Comparison of ENCODE assay signal across 1 cellular context in the genomic region with DNA sequence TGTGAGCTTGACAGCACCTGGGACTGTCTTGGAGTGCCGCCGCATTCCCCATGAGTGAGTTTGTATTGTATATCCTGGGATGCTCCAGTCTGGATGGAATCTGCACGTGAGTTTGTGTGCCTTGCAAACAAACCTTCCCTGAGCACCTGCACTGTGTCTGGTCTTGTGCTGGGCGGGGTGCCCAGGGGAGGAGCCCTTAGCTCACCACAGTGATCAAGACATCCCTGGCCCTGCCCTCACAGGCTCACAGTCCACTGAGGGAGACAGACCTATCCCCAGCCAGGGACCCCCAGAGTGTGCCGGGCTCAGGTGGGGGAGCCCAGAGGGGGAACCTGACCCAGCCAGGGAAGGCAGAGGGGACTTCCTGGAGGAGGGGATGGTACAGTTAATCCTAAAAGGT.
TF ChIP-seq lines count a peak whose summit lies in the region.

No MANE protein-coding gene starts in this region.

TF ChIP-seq in WTC11, 78 proteins besides CTCF, POLR2A, EP300 and RAD21:
- TF ChIP-seq GABPB1 (CRISPR knock-in tag; IDR thresholded peaks at IDR 0.05) (peak; percentile 58; the same call in 1 of the 2 replicates), TP53 (CRISPR knock-in tag; IDR thresholded peaks at IDR 0.05) (no peak)
- TF ChIP-seq, protein P1, sequence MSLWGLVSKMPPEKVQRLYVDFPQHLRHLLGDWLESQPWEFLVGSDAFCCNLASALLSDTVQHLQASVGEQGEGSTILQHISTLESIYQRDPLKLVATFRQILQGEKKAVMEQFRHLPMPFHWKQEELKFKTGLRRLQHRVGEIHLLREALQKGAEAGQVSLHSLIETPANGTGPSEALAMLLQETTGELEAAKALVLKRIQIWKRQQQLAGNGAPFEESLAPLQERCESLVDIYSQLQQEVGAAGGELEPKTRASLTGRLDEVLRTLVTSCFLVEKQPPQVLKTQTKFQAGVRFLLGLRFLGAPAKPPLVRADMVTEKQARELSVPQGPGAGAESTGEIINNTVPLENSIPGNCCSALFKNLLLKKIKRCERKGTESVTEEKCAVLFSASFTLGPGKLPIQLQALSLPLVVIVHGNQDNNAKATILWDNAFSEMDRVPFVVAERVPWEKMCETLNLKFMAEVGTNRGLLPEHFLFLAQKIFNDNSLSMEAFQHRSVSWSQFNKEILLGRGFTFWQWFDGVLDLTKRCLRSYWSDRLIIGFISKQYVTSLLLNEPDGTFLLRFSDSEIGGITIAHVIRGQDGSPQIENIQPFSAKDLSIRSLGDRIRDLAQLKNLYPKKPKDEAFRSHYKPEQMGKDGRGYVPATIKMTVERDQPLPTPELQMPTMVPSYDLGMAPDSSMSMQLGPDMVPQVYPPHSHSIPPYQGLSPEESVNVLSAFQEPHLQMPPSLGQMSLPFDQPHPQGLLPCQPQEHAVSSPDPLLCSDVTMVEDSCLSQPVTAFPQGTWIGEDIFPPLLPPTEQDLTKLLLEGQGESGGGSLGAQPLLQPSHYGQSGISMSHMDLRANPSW (CRISPR knock-in tag; conservative IDR thresholded peaks at IDR 0.05; ENCODE audit: low read depth), result no peak
